Comparison of ENCODE assay signal across 1 cellular context in genomic region chr17:82085931-82086764, GRCh38.
A peak's percentile ranks its signal among the peaks of the same experiment; 100 is the strongest.
TF ChIP-seq lines count a peak whose summit lies in the region.

No MANE protein-coding gene starts in this region.

TF ChIP-seq in HepG2, 621 proteins besides CTCF, POLR2A, EP300 and RAD21 (continued from another document and continues in another):
- no peak for TF ChIP-seq ZNF563 (CRISPR knock-in tag; IDR thresholded peaks at IDR 0.05)
- no peak for TF ChIP-seq HDAC6 (IDR thresholded peaks at IDR 0.05; ENCODE audit: low read depth, low read length)
- no peak for TF ChIP-seq ZBTB8A (CRISPR knock-in tag; IDR thresholded peaks at IDR 0.05; ENCODE audit: borderline replicate concordance, low read depth)
- no peak for TF ChIP-seq DR1 (CRISPR knock-in tag; IDR thresholded peaks at IDR 0.05)
- no peak for TF ChIP-seq ZNF333 (CRISPR knock-in tag; IDR thresholded peaks at IDR 0.05; ENCODE audit: borderline replicate concordance)
- TF ChIP-seq ZBTB10 (CRISPR knock-in tag; IDR thresholded peaks at IDR 0.05; ENCODE audit: borderline replicate concordance): no peak
- TF ChIP-seq NFAT5 (CRISPR knock-in tag; IDR thresholded peaks at IDR 0.05): no peak
- TF ChIP-seq PHF20 (CRISPR knock-in tag; IDR thresholded peaks at IDR 0.05): no peak
- no peak for TF ChIP-seq ZNF263 (CRISPR knock-in tag; IDR thresholded peaks at IDR 0.05)
- no peak for TF ChIP-seq DMTF1 (CRISPR knock-in tag; IDR thresholded peaks at IDR 0.05)
- no peak for TF ChIP-seq ZNF503 (CRISPR knock-in tag; IDR thresholded peaks at IDR 0.05)
- no peak for TF ChIP-seq ZNF609 (CRISPR knock-in tag; IDR thresholded peaks at IDR 0.05; ENCODE audit: borderline replicate concordance)
- TF ChIP-seq KLF15 (CRISPR knock-in tag; IDR thresholded peaks at IDR 0.05; ENCODE audit: borderline replicate concordance): no peak
- no peak for TF ChIP-seq ZSCAN9 (CRISPR knock-in tag; IDR thresholded peaks at IDR 0.05; ENCODE audit: borderline replicate concordance)
- TF ChIP-seq ZNF530 (CRISPR knock-in tag; IDR thresholded peaks at IDR 0.05; ENCODE audit: low read depth): no peak
- no peak for TF ChIP-seq CSRNP2 (CRISPR knock-in tag; conservative IDR thresholded peaks at IDR 0.05; ENCODE audit: low read depth)
- no peak for TF ChIP-seq NR3C1 (CRISPR knock-in tag; IDR thresholded peaks at IDR 0.05)
- no peak for TF ChIP-seq GABPA (IDR thresholded peaks at IDR 0.05; ENCODE audit: low read depth, low read length)
- TF ChIP-seq GABPA (CRISPR knock-in tag; IDR thresholded peaks at IDR 0.05; ENCODE audit: low read depth): no peak
- TF ChIP-seq TOPORS (CRISPR knock-in tag; IDR thresholded peaks at IDR 0.05): 0 out of 2 replicates have a peak, but pooled peaks have one; percentile 41
- no peak for TF ChIP-seq REST (IDR thresholded peaks at IDR 0.05; ENCODE audit: borderline replicate concordance in 1 of 2, low read depth in 1 of 2, low read length in 2 of 2)
- no peak for TF ChIP-seq MLX (CRISPR knock-in tag; IDR thresholded peaks at IDR 0.05)
- no peak for TF ChIP-seq PAWR (CRISPR knock-in tag; IDR thresholded peaks at IDR 0.05; ENCODE audit: borderline replicate concordance)
- no peak for TF ChIP-seq GMEB2 (CRISPR knock-in tag; IDR thresholded peaks at IDR 0.05; ENCODE audit: low read depth)
- TF ChIP-seq SPEN (CRISPR knock-in tag; IDR thresholded peaks at IDR 0.05; ENCODE audit: low read depth): no peak
- no peak for TF ChIP-seq SP140L (CRISPR knock-in tag; IDR thresholded peaks at IDR 0.05; ENCODE audit: borderline replicate concordance)
- TF ChIP-seq ZNF234 (CRISPR knock-in tag; conservative IDR thresholded peaks at IDR 0.05): no peak
- TF ChIP-seq AGO1 (IDR thresholded peaks at IDR 0.05; ENCODE audit: low read depth, low read length, poor library complexity, severe bottlenecking): peak; percentile 59
